ENCODE assay signal across 30 cellular contexts in the genomic region with DNA sequence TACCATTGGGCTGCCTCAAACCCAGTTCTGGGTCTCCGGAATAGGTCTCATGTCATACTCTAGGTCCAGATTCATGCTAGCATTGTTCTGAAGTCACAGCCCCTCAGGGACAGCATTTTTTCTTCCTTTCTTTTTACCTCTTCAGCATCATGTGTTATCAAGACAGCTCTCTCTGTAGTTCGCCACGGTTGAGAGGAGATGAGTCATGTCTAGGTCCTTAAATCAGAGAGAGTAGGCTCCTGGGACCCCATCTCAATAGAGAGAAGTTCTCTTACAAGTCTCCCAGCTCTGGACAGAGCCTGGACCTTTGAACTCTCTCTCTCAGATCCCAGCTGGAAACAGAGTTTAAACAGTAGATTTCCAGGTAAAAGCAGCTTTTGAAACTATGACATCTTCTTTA.
A peak's percentile ranks its signal among the peaks of the same experiment; 100 is the strongest.
DNase-seq lines count a peak whose midpoint lies in the region; ATAC-seq and TF ChIP-seq lines count a peak whose summit lies in the region.
"Had no signal": no experiment of that assay in that cellular context is flagged by ENCODE, and none has a peak within 500 bp of the region (broad histone marks: within the 10 kb centered on the region; RNA-seq: fewer than 3 reads in every experiment).

No MANE protein-coding gene starts in this region.

- H3K27me3 ChIP-seq in GM06990 (replicated peaks; ENCODE audit: control insufficient read depth, insufficient read depth, low read length) (no peaks in the 10 kb centered on the region), thyroid gland (no peaks in the 10 kb centered on the region)
- H3K27me3 ChIP-seq: tibial nerve had no signal

- TF ChIP-seq POLR2A in thyroid gland (IDR thresholded peaks at IDR 0.05): no peak

- H3K9me3 Mint-ChIP-seq in activated T-helper 2 cell treated with anti-CD3 and anti-CD28 coated beads, Interferon-gamma antibody, Interleukin-2, Interleukin-4, amounts not matched to agents 10 μg/mL and 5 μg/mL and 100 μg/mL, durations not matched to agents 14 hours and 24 hours and 36 hours: peaks cover 9% of the 10 kb centered on the region
- no peaks in the 10 kb centered on the region for H3K9me3 Mint-ChIP-seq in stimulated activated effector memory CD8-positive, alpha-beta T cell treated with anti-CD3 and anti-CD28 coated beads, Interleukin-12 subunit alpha, Interleukin-12 subunit beta, amount 100 ng/mL, for 72 hours
- H3K9me3 Mint-ChIP-seq: dendritic cell treated with granulocyte-macrophage colony-stimulating factor and Interleukin-4, amounts not matched to agents 40 ng/mL and 50 ng/mL, for 4 days had no signal

- no peak overlapping the region for H3K27ac ChIP-seq in thyroid gland
- H3K27ac ChIP-seq: HL-60, KMS-11, prostate gland, tibial nerve had no signal

- intact Hi-C loops in thyroid gland (cut with DNase I): no loop called here
- intact Hi-C loops in activated T-helper 2 cell treated with anti-CD3 and anti-CD28 coated beads, Interferon-gamma antibody, Interleukin-2, Interleukin-4, amounts not matched to agents 10 μg/mL and 5 μg/mL and 100 μg/mL, durations not matched to agents 14 hours and 24 hours and 36 hours (cut with micrococcal nuclease): no loop called here

- H3K36me3 Mint-ChIP-seq in activated T-helper 2 cell treated with anti-CD3 and anti-CD28 coated beads, Interferon-gamma antibody, Interleukin-2, Interleukin-4, amounts not matched to agents 10 μg/mL and 5 μg/mL and 100 μg/mL, durations not matched to agents 14 hours and 24 hours and 36 hours (ENCODE audit: low read depth): no peaks in the 10 kb centered on the region
- H3K36me3 Mint-ChIP-seq in stimulated activated effector memory CD8-positive, alpha-beta T cell treated with anti-CD3 and anti-CD28 coated beads, Interleukin-12 subunit alpha, Interleukin-12 subunit beta, amount 100 ng/mL, for 72 hours: no peaks in the 10 kb centered on the region
- H3K36me3 Mint-ChIP-seq: CD14-positive monocyte had no signal

- DNase-seq in GM06990 (ENCODE audit: extremely low read depth, insufficient read length): peak; percentile 8
- peak; percentile 9 for DNase-seq in NAMALWA (ENCODE audit: low spot score)
- DNase-seq in kidney glomerular epithelial cell (lab: John Stamatoyannopoulos, UW): peak; percentile 27
- DNase-seq in thyroid gland: peak; percentile 14 to 15
- no peak for DNase-seq in activated T-helper 2 cell treated with anti-CD3 and anti-CD28 coated beads, Interferon-gamma antibody, Interleukin-2, Interleukin-4, amounts not matched to agents 10 μg/mL and 5 μg/mL and 100 μg/mL, durations not matched to agents 14 hours and 24 hours and 36 hours (ENCODE audit: low spot score)
- no peak for DNase-seq in stimulated activated effector memory CD8-positive, alpha-beta T cell treated with anti-CD3 and anti-CD28 coated beads, Interleukin-12 subunit alpha, Interleukin-12 subunit beta, amount 100 ng/mL, for 72 hours (ENCODE audit: low spot score in 2 of 2)
- DNase-seq in activated naive CD4-positive, alpha-beta T cell treated with anti-CD3 and anti-CD28 coated beads, Interleukin-2, amount 50 U/mL, for 16 hours: no peak
- DNase-seq: activated CD4-positive, alpha-beta T cell treated with anti-CD3 and anti-CD28 coated beads, Interleukin-2, amount 10 ng/mL, durations not matched to agents 7 days and 5 days; activated gamma-delta T cell treated with Interleukin-2 at 50 U/mL for 16 hours; activated T-cell treated with anti-CD3 and anti-CD28 coated beads, Interleukin-2, amount 50 U/mL, for 24 hours; Caco-2; DND-41; H9; midbrain; naive thymus-derived CD4-positive, alpha-beta T cell; NCI-H1417 treated with DMSO at 0.1 percent for 48 hours; NCI-H2081 treated with DMSO at 0.1 percent for 48 hours; NCI-H345; NCI-H748 treated with DMSO at 0.1 percent for 48 hours; nucleus accumbens; stimulated activated CD8-positive, alpha-beta memory T cell treated with anti-CD3 and anti-CD28 coated beads, Interleukin-4, amount 100 ng/mL, for 48 hours; T-helper 9 cell had no signal

- H3K4me3 ChIP-seq in GM06990 (replicated peaks; ENCODE audit: low read depth, low read length) (no peak overlapping the region), thyroid gland (replicated peaks in 1 of 3) (no peak overlapping the region)
- H3K4me3 ChIP-seq: prostate gland, tibial nerve had no signal

- ATAC-seq in stimulated activated effector memory CD8-positive, alpha-beta T cell treated with anti-CD3 and anti-CD28 coated beads, Interleukin-12 subunit alpha, Interleukin-12 subunit beta, amount 100 ng/mL, for 72 hours: no peak
- ATAC-seq: esophagus mucosa; naive thymus-derived CD4-positive, alpha-beta T cell; sciatic nerve had no signal

- H3K4me1 Mint-ChIP-seq in activated T-helper 2 cell treated with anti-CD3 and anti-CD28 coated beads, Interferon-gamma antibody, Interleukin-2, Interleukin-4, amounts not matched to agents 10 μg/mL and 5 μg/mL and 100 μg/mL, durations not matched to agents 14 hours and 24 hours and 36 hours (ENCODE audit: low read depth): no peaks in the 10 kb centered on the region
- no peaks in the 10 kb centered on the region for H3K4me1 Mint-ChIP-seq in stimulated activated effector memory CD8-positive, alpha-beta T cell treated with anti-CD3 and anti-CD28 coated beads, Interleukin-12 subunit alpha, Interleukin-12 subunit beta, amount 100 ng/mL, for 72 hours
- H3K4me1 Mint-ChIP-seq: activated CD4-positive, alpha-beta T cell treated with anti-CD3 and anti-CD28 coated beads, Interleukin-2, amount 10 ng/mL, durations not matched to agents 7 days and 5 days; CD14-positive monocyte; H9 had no signal

- WGBS in thyroid gland, 2 donors: 58 to 67% methylated on average over 3 of the region's 3 CpGs

- H3K4me1 ChIP-seq in thyroid gland: no peaks in the 10 kb centered on the region
- H3K4me1 ChIP-seq: Caco-2, tibial nerve had no signal

- H3K9me3 ChIP-seq in thyroid gland: no peaks in the 10 kb centered on the region
- H3K9me3 ChIP-seq: prostate gland had no signal

- no peak overlapping the region for H3K4me3 Mint-ChIP-seq in activated T-helper 2 cell treated with anti-CD3 and anti-CD28 coated beads, Interferon-gamma antibody, Interleukin-2, Interleukin-4, amounts not matched to agents 10 μg/mL and 5 μg/mL and 100 μg/mL, durations not matched to agents 14 hours and 24 hours and 36 hours (ENCODE audit: low read depth)
- no peak overlapping the region for H3K4me3 Mint-ChIP-seq in stimulated activated effector memory CD8-positive, alpha-beta T cell treated with anti-CD3 and anti-CD28 coated beads, Interleukin-12 subunit alpha, Interleukin-12 subunit beta, amount 100 ng/mL, for 72 hours
- H3K4me3 Mint-ChIP-seq: activated CD4-positive, alpha-beta T cell treated with anti-CD3 and anti-CD28 coated beads, Interleukin-2, amount 10 ng/mL, durations not matched to agents 7 days and 5 days; activated T-cell treated with anti-CD3 and anti-CD28 coated beads, Interleukin-2, amount 50 U/mL, for 24 hours; CD14-positive monocyte; dendritic cell treated with granulocyte-macrophage colony-stimulating factor and Interleukin-4, amounts not matched to agents 40 ng/mL and 50 ng/mL, for 4 days; H9; naive thymus-derived CD4-positive, alpha-beta T cell had no signal

- H3K36me3 ChIP-seq in GM06990 (ENCODE audit: control insufficient read depth, insufficient read depth, low read length): no peaks in the 10 kb centered on the region
- no peaks in the 10 kb centered on the region for H3K36me3 ChIP-seq in thyroid gland
- H3K36me3 ChIP-seq: prostate gland, tibial nerve had no signal

- peaks cover 2% of the 10 kb centered on the region for H3K27me3 Mint-ChIP-seq in activated T-helper 2 cell treated with anti-CD3 and anti-CD28 coated beads, Interferon-gamma antibody, Interleukin-2, Interleukin-4, amounts not matched to agents 10 μg/mL and 5 μg/mL and 100 μg/mL, durations not matched to agents 14 hours and 24 hours and 36 hours (ENCODE audit: low read depth)
- H3K27me3 Mint-ChIP-seq: activated CD4-positive, alpha-beta T cell treated with anti-CD3 and anti-CD28 coated beads, Interleukin-2, amount 10 ng/mL, durations not matched to agents 7 days and 5 days; activated T-cell treated with anti-CD3 and anti-CD28 coated beads, Interleukin-2, amount 50 U/mL, for 24 hours; dendritic cell treated with granulocyte-macrophage colony-stimulating factor and Interleukin-4, amounts not matched to agents 40 ng/mL and 50 ng/mL, for 4 days had no signal

- no peak overlapping the region for H3K27ac Mint-ChIP-seq in activated T-helper 2 cell treated with anti-CD3 and anti-CD28 coated beads, Interferon-gamma antibody, Interleukin-2, Interleukin-4, amounts not matched to agents 10 μg/mL and 5 μg/mL and 100 μg/mL, durations not matched to agents 14 hours and 24 hours and 36 hours
- H3K27ac Mint-ChIP-seq in stimulated activated effector memory CD8-positive, alpha-beta T cell treated with anti-CD3 and anti-CD28 coated beads, Interleukin-12 subunit alpha, Interleukin-12 subunit beta, amount 100 ng/mL, for 72 hours: no peak overlapping the region
- H3K27ac Mint-ChIP-seq: activated CD4-positive, alpha-beta T cell treated with anti-CD3 and anti-CD28 coated beads, Interleukin-2, amount 10 ng/mL, durations not matched to agents 7 days and 5 days; activated T-cell treated with anti-CD3 and anti-CD28 coated beads, Interleukin-2, amount 50 U/mL, for 24 hours; dendritic cell treated with granulocyte-macrophage colony-stimulating factor and Interleukin-4, amounts not matched to agents 40 ng/mL and 50 ng/mL, for 4 days; H9; naive thymus-derived CD4-positive, alpha-beta T cell had no signal

- TF ChIP-seq CTCF in GM06990 (IDR thresholded peaks at IDR 0.05; ENCODE audit: insufficient read depth, low read length, poor library complexity, severe bottlenecking) (no peak), thyroid gland (IDR thresholded peaks at IDR 0.05) (no peak)

Comparison
In these comparisons a context has a peak if more than half of its experiments do, and no peak if none do; other contexts are left out.
1. DNase-seq: peak in GM06990 (single experiment), NAMALWA (single experiment), kidney glomerular epithelial cell (single experiment) and thyroid gland (2 of 2); none in activated T-helper 2 cell treated with anti-CD3 and anti-CD28 coated beads, Interferon-gamma antibody, Interleukin-2, Interleukin-4, amounts not matched to agents 10 μg/mL and 5 μg/mL and 100 μg/mL, durations not matched to agents 14 hours and 24 hours and 36 hours (single experiment), stimulated activated effector memory CD8-positive, alpha-beta T cell treated with anti-CD3 and anti-CD28 coated beads, Interleukin-12 subunit alpha, Interleukin-12 subunit beta, amount 100 ng/mL, for 72 hours (0 of 2) and activated naive CD4-positive, alpha-beta T cell treated with anti-CD3 and anti-CD28 coated beads, Interleukin-2, amount 50 U/mL, for 16 hours (single experiment).